Comparison of ENCODE assay signal across 16 cellular contexts in genomic region chr2:240443891-240444301, GRCh38. TPM values are rescaled to one million over a fixed set of nuclear protein-coding genes. Genes with fewer than 3 reads are reported as not detected.
"Had no signal": no experiment of that assay in that cellular context is flagged by ENCODE, and none has a peak within 500 bp of the region (broad histone marks: within the 10 kb centered on the region; RNA-seq: fewer than 3 reads in every experiment).

No MANE protein-coding gene starts in this region.

- ATAC-seq: lower lobe of right lung; stimulated activated naive B cell treated with anti-CD40 and anti-IgM and Interleukin-4, amounts not matched to agents 10 μg/mL and 1 μg/mL and 100 μg/mL, for 72 hours had no signal

- H3K4me3 ChIP-seq: colonic mucosa, esophagus muscularis mucosa, lower lobe of right lung, ovary, skin epidermis, tibial artery had no signal

- H3K27me3 ChIP-seq: colonic mucosa, esophagus muscularis mucosa, ovary, tibial artery had no signal

- H3K27ac ChIP-seq: colonic mucosa, esophagus muscularis mucosa, lower lobe of right lung, ovary, tibial artery had no signal

- DNase-seq: activated CD4-positive, CD25-positive, alpha-beta regulatory T cell treated with anti-CD3 and anti-CD28 coated beads, Interleukin-2, amount 50 U/mL, for 72 hours; activated naive CD4-positive, alpha-beta T cell treated with anti-CD3 and anti-CD28 coated beads for 36 hours; central memory CD4-positive, alpha-beta T cell; colonic mucosa; immature natural killer cell; lower lobe of right lung; ovary; stimulated activated CD4-positive, alpha-beta T cell treated with anti-CD3 and anti-CD28 coated beads, Interleukin-15, amount 100 ng/mL, for 24 hours; stimulated activated CD4-positive, alpha-beta T cell treated with anti-CD3 and anti-CD28 coated beads, Interleukin-4, amount 100 ng/mL, for 1 hour; stimulated activated naive B cell treated with anti-CD40 and anti-IgM and Interleukin-4, amounts not matched to agents 10 μg/mL and 1 μg/mL and 100 μg/mL, for 72 hours; T-helper 1 cell; T1000; tibial artery had no signal

- H3K36me3 ChIP-seq: colonic mucosa, lower lobe of right lung, ovary had no signal

- H3K4me1 ChIP-seq: colonic mucosa, lower lobe of right lung had no signal

- H3K9me3 ChIP-seq: colonic mucosa, esophagus muscularis mucosa, lower lobe of right lung, ovary, tibial artery had no signal

- FAIRE-seq: urothelium cell line had no signal

RNA-seq across cellular contexts. Expression of gene GPC1, which starts 8.4 kb away (rescaled TPM):
- polyA plus RNA-seq: immature natural killer cell had no signal
